ENCODE assay signal across 33 cellular contexts in the genomic region with DNA sequence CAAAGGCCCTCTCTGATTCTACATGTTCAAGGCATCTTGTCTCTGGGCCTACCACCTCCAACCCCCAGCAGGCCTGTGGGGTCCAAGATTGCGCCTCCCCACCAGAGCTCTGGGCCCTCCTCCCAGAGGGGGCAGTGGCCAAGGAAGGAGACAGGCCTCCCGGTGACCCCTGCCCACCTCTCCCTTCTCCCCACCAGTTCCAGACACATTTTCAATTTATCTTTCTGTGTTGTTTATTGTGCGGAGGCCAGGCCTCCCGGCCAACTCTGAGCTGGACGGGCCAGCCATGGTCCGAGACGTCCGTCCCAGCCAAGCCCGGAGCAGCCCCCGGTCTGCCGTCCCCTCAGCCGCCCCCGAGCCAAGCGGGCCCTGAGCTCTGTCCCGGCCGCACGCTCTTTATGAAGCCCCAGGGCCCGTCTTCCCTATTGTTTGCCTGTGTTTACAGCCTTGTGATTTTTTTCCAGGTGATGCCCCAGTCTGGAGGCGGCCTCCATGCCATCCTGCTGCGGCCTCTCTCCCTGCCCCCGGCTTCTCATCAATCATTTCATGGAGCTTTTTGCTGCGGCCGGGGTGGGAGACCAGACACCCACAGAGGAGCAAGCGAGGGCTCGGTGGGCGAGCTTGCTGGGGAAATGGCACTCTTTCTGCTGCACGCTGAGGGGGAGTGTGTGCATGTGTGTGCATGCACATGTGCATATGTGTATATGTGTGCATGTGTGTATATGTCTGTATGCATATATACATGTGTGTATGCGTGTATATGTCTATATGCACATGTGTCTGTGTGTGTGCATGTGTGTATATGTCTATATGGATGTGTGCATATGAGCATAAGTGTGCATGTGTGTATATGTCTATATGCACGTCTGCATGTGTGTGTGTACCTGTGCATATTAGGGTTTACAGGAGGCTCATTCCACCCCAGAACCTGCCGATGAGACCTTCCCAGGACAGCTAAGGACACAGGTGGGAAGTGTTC. TPM values are rescaled to one million over a fixed set of nuclear protein-coding genes. Genes with fewer than 3 reads are reported as not detected.
DNase-seq lines count a peak whose midpoint lies in the region; ATAC-seq and TF ChIP-seq lines count a peak whose summit lies in the region.
"Had no signal": no experiment of that assay in that cellular context is flagged by ENCODE, and none has a peak within 500 bp of the region (broad histone marks: within the 10 kb centered on the region; RNA-seq: fewer than 3 reads in every experiment).

No MANE protein-coding gene starts in this region.

- 86 to 90% methylated on average over 20 to 30 of the region's 30 CpGs for WGBS in endodermal cell (ENCODE audit: insufficient coverage in 1 of 2, insufficient read length in 1 of 2), 2 experiments
- WGBS in upper lobe of left lung, 2 donors = 79 to 85% methylated on average over 29 to 30 of the region's 30 CpGs

- H3K9me3 Mint-ChIP-seq in activated T-cell treated with anti-CD3 and anti-CD28 coated beads, Interleukin-2, amount 50 U/mL, for 24 hours = no peaks in the 10 kb centered on the region
- H3K9me3 Mint-ChIP-seq in endodermal cell (no peaks in the 10 kb centered on the region), neural progenitor cell (no peaks in the 10 kb centered on the region)
- no peaks in the 10 kb centered on the region for H3K9me3 Mint-ChIP-seq in stimulated activated naive B cell treated with anti-CD40 and anti-IgM and Interleukin-4, amounts not matched to agents 10 μg/mL and 1 μg/mL and 100 μg/mL, for 72 hours
- H3K9me3 Mint-ChIP-seq: activated CD4-positive, alpha-beta memory T cell treated with anti-CD3 and anti-CD28 coated beads for 36 hours; activated naive CD4-positive, alpha-beta T cell treated with anti-CD3 and anti-CD28 coated beads, Interleukin-2, amount 50 U/mL, for 72 hours; activated T-helper 17 cell treated with anti-CD3 and anti-CD28 coated beads, Interleukin-2, amount 50 U/mL, for 72 hours; effector memory CD8-positive, alpha-beta T cell; naive B cell; stimulated activated effector memory CD8-positive, alpha-beta T cell treated with anti-CD3 and anti-CD28 coated beads, Interleukin-12 subunit alpha, Interleukin-12 subunit beta, amount 100 ng/mL, for 72 hours; T-cell had no signal

- no peaks in the 10 kb centered on the region for H3K9me3 ChIP-seq in endodermal cell (ENCODE audit: control insufficient read depth, low read length)
- no peaks in the 10 kb centered on the region for H3K9me3 ChIP-seq in neural progenitor cell (ENCODE audit: low read depth)
- no peaks in the 10 kb centered on the region for H3K9me3 ChIP-seq in upper lobe of left lung
- H3K9me3 ChIP-seq: esophagus muscularis mucosa had no signal

- H4K20me1 ChIP-seq in neural progenitor cell (ENCODE audit: low read depth) = no peaks in the 10 kb centered on the region

- no peak overlapping the region for H3K4me3 Mint-ChIP-seq in activated T-cell treated with anti-CD3 and anti-CD28 coated beads, Interleukin-2, amount 50 U/mL, for 24 hours
- H3K4me3 Mint-ChIP-seq in endodermal cell (no peak overlapping the region), neural progenitor cell (no peak overlapping the region)
- H3K4me3 Mint-ChIP-seq in stimulated activated naive B cell treated with anti-CD40 and anti-IgM and Interleukin-4, amounts not matched to agents 10 μg/mL and 1 μg/mL and 100 μg/mL, for 72 hours = no peak overlapping the region
- H3K4me3 Mint-ChIP-seq: activated CD4-positive, alpha-beta memory T cell treated with anti-CD3 and anti-CD28 coated beads for 36 hours; activated T-helper 17 cell treated with anti-CD3 and anti-CD28 coated beads, Interleukin-2, amount 50 U/mL, for 72 hours; CD14-positive monocyte; effector memory CD8-positive, alpha-beta T cell; naive B cell; stimulated activated effector memory CD8-positive, alpha-beta T cell treated with anti-CD3 and anti-CD28 coated beads, Interleukin-12 subunit alpha, Interleukin-12 subunit beta, amount 100 ng/mL, for 72 hours; T-cell had no signal

- H2AFZ ChIP-seq in neural progenitor cell (replicated peaks) = no peak overlapping the region

- TF ChIP-seq POLR2A in upper lobe of left lung (IDR thresholded peaks at IDR 0.05) = no peak

- no peak overlapping the region for H3K4me2 ChIP-seq in neural progenitor cell

- H3K4me1 ChIP-seq in endodermal cell (ENCODE audit: control insufficient read depth, insufficient read depth, low read length) (no peaks in the 10 kb centered on the region), neural progenitor cell (no peaks in the 10 kb centered on the region), upper lobe of left lung (peaks cover 8 to 21% (median 10%) of the 10 kb centered on the region in 4 donors)

- H3K27me3 Mint-ChIP-seq in activated T-cell treated with anti-CD3 and anti-CD28 coated beads, Interleukin-2, amount 50 U/mL, for 24 hours = peaks cover 11% of the 10 kb centered on the region
- H3K27me3 Mint-ChIP-seq in endodermal cell (ENCODE audit: insufficient read depth) = peaks cover 10% of the 10 kb centered on the region
- H3K27me3 Mint-ChIP-seq in neural progenitor cell (ENCODE audit: insufficient read depth, low read depth) = peaks cover 5% of the 10 kb centered on the region
- peaks cover 18 to 32% of the 10 kb centered on the region in 2 donors for H3K27me3 Mint-ChIP-seq in stimulated activated naive B cell treated with anti-CD40 and anti-IgM and Interleukin-4, amounts not matched to agents 10 μg/mL and 1 μg/mL and 100 μg/mL, for 72 hours

- no peak for ATAC-seq in upper lobe of left lung (ENCODE audit: low FRiP score in 2 of 2)
- no peak for ATAC-seq in GM19324 (IDR thresholded peaks at IDR 0.05; ENCODE audit: low FRiP score, unreplicated experiment)
- no peak for ATAC-seq in HG03571 (IDR thresholded peaks at IDR 0.05; ENCODE audit: unreplicated experiment)
- ATAC-seq in stimulated activated naive B cell treated with anti-CD40 and anti-IgM and Interleukin-4, amounts not matched to agents 10 μg/mL and 1 μg/mL and 100 μg/mL, for 72 hours (replicated peaks) = no peak
- ATAC-seq: activated naive CD4-positive, alpha-beta T cell treated with anti-CD3 and anti-CD28 coated beads, Interleukin-2, amount 50 U/mL, for 72 hours; activated T-helper 17 cell treated with anti-CD3 and anti-CD28 coated beads, Interleukin-2, amount 50 U/mL, for 72 hours; effector memory CD8-positive, alpha-beta T cell; stimulated activated effector memory CD8-positive, alpha-beta T cell treated with anti-CD3 and anti-CD28 coated beads, Interleukin-12 subunit alpha, Interleukin-12 subunit beta, amount 100 ng/mL, for 72 hours; T-cell had no signal

- H3K9ac ChIP-seq in endodermal cell (ENCODE audit: extremely low read depth, low read length, poor library complexity, severe bottlenecking) (no peak overlapping the region), neural progenitor cell (no peak overlapping the region)

- no peak overlapping the region for H3K27ac Mint-ChIP-seq in activated T-cell treated with anti-CD3 and anti-CD28 coated beads, Interleukin-2, amount 50 U/mL, for 24 hours
- H3K27ac Mint-ChIP-seq in endodermal cell (no peak overlapping the region), neural progenitor cell (peak overlapping the region; percentile 58)
- H3K27ac Mint-ChIP-seq in stimulated activated naive B cell treated with anti-CD40 and anti-IgM and Interleukin-4, amounts not matched to agents 10 μg/mL and 1 μg/mL and 100 μg/mL, for 72 hours = no peak overlapping the region
- H3K27ac Mint-ChIP-seq: activated CD4-positive, alpha-beta memory T cell treated with anti-CD3 and anti-CD28 coated beads for 36 hours; activated T-helper 17 cell treated with anti-CD3 and anti-CD28 coated beads, Interleukin-2, amount 50 U/mL, for 72 hours; CD14-positive monocyte; naive B cell; stimulated activated effector memory CD8-positive, alpha-beta T cell treated with anti-CD3 and anti-CD28 coated beads, Interleukin-12 subunit alpha, Interleukin-12 subunit beta, amount 100 ng/mL, for 72 hours; T-cell had no signal

- H3K27me3 ChIP-seq in endodermal cell (ENCODE audit: control insufficient read depth, insufficient read depth, low read length, poor library complexity, severe bottlenecking) (no peaks in the 10 kb centered on the region), neural progenitor cell (no peaks in the 10 kb centered on the region), upper lobe of left lung (no peaks in the 10 kb centered on the region)
- H3K27me3 ChIP-seq: esophagus muscularis mucosa had no signal

- no peaks in the 10 kb centered on the region for H3F3A ChIP-seq in neural progenitor cell (ENCODE audit: low read depth)

- no peaks in the 10 kb centered on the region for H3K4me1 Mint-ChIP-seq in activated T-cell treated with anti-CD3 and anti-CD28 coated beads, Interleukin-2, amount 50 U/mL, for 24 hours (ENCODE audit: low read depth)
- H3K4me1 Mint-ChIP-seq in endodermal cell (no peaks in the 10 kb centered on the region), neural progenitor cell (peaks cover 18% of the 10 kb centered on the region)
- H3K4me1 Mint-ChIP-seq in stimulated activated naive B cell treated with anti-CD40 and anti-IgM and Interleukin-4, amounts not matched to agents 10 μg/mL and 1 μg/mL and 100 μg/mL, for 72 hours = peaks cover 19 to 26% of the 10 kb centered on the region in 2 donors
- H3K4me1 Mint-ChIP-seq: activated T-helper 17 cell treated with anti-CD3 and anti-CD28 coated beads, Interleukin-2, amount 50 U/mL, for 72 hours; T-cell had no signal

- H3K36me3 ChIP-seq in endodermal cell (ENCODE audit: control insufficient read depth, insufficient read depth, low read length) (no peaks in the 10 kb centered on the region), neural progenitor cell (no peaks in the 10 kb centered on the region), upper lobe of left lung (no peaks in the 10 kb centered on the region)
- H3K36me3 ChIP-seq: esophagus muscularis mucosa had no signal

- H3K79me2 ChIP-seq in neural progenitor cell (ENCODE audit: low read depth) = no peaks in the 10 kb centered on the region

- H3K36me3 Mint-ChIP-seq in activated T-cell treated with anti-CD3 and anti-CD28 coated beads, Interleukin-2, amount 50 U/mL, for 24 hours (ENCODE audit: low read depth) = no peaks in the 10 kb centered on the region
- no peaks in the 10 kb centered on the region for H3K36me3 Mint-ChIP-seq in endodermal cell (ENCODE audit: low read depth)
- H3K36me3 Mint-ChIP-seq in neural progenitor cell = no peaks in the 10 kb centered on the region
- H3K36me3 Mint-ChIP-seq in stimulated activated naive B cell treated with anti-CD40 and anti-IgM and Interleukin-4, amounts not matched to agents 10 μg/mL and 1 μg/mL and 100 μg/mL, for 72 hours = no peaks in the 10 kb centered on the region
- H3K36me3 Mint-ChIP-seq: activated CD4-positive, alpha-beta memory T cell treated with anti-CD3 and anti-CD28 coated beads for 36 hours; activated naive CD4-positive, alpha-beta T cell treated with anti-CD3 and anti-CD28 coated beads, Interleukin-2, amount 50 U/mL, for 72 hours; CD14-positive monocyte; naive B cell; stimulated activated effector memory CD8-positive, alpha-beta T cell treated with anti-CD3 and anti-CD28 coated beads, Interleukin-12 subunit alpha, Interleukin-12 subunit beta, amount 100 ng/mL, for 72 hours; T-cell had no signal

- no peak for TF ChIP-seq CTCF in endodermal cell (conservative IDR thresholded peaks at IDR 0.05)
- no peak for TF ChIP-seq CTCF in neural progenitor cell (IDR thresholded peaks at IDR 0.05)
- TF ChIP-seq CTCF in upper lobe of left lung (IDR thresholded peaks at IDR 0.05) = no peak

- H3K4me3 ChIP-seq in endodermal cell (ENCODE audit: low read length) (no peak overlapping the region), neural progenitor cell (no peak overlapping the region), upper lobe of left lung (no peak overlapping the region)
- H3K4me3 ChIP-seq: coronary artery, esophagus muscularis mucosa had no signal

- peak overlapping the region; percentile 85 for H3K27ac ChIP-seq in endodermal cell (ENCODE audit: low read depth, low read length)
- H3K27ac ChIP-seq in neural progenitor cell = no peak overlapping the region
- no peak overlapping the region for H3K27ac ChIP-seq in upper lobe of left lung

- DNase-seq in activated T-cell treated with anti-CD3 and anti-CD28 coated beads, Interleukin-2, amount 50 U/mL, for 24 hours = peak; percentile 2
- DNase-seq in activated T-cell treated with anti-CD3 and anti-CD28 coated beads, Interleukin-2, amount 50 U/mL, for 48 hours = no peak
- no peak for DNase-seq in endodermal cell
- DNase-seq in neural progenitor cell (ENCODE audit: low spot score) = no peak
- peak; percentile 17 to 76 for DNase-seq in upper lobe of left lung
- no peak for DNase-seq in stimulated activated naive B cell treated with anti-CD40 and anti-IgM and Interleukin-4, amounts not matched to agents 10 μg/mL and 1 μg/mL and 100 μg/mL, for 72 hours
- DNase-seq: 8988T; activated CD4-positive, alpha-beta memory T cell treated with anti-CD3 and anti-CD28 coated beads for 36 hours; activated CD4-positive, CD25-positive, alpha-beta regulatory T cell; activated CD8-positive, alpha-beta memory T cell treated with anti-CD3 and anti-CD28 coated beads, Interleukin-2, amount 50 U/mL, for 4 hours; DND-41; effector memory CD8-positive, alpha-beta T cell; foreskin melanocyte; left cardiac atrium; mesendoderm; naive B cell; NCI-H1105; NCI-H2029 treated with DMSO at 0.1 percent for 48 hours; NCI-H2227 treated with DMSO at 0.1 percent for 48 hours; NCI-H748 treated with DMSO at 0.1 percent for 48 hours; stimulated activated CD4-positive, alpha-beta T cell treated with anti-CD3 and anti-CD28 coated beads, Interleukin-4, amount 100 ng/mL, for 24 hours; substantia nigra; T-cell had no signal

- TF ChIP-seq EP300 in upper lobe of left lung (IDR thresholded peaks at IDR 0.05) = no peak

RNA-seq across cellular contexts. Expression of a gene that starts 52.7 kb away (rescaled TPM):
- 1 to 10 TPM in 1 of 2 donors, under 1 TPM in 1; 0.70 to 1.6 TPM for total RNA-seq in endodermal cell
- polyA plus RNA-seq in endodermal cell (2013, experiment 1 of 2) = 78.5 TPM
- 61.1 TPM for polyA plus RNA-seq in endodermal cell (2013, experiment 2 of 2)
- total RNA-seq in neural progenitor cell (ENCODE audit: low replicate concordance) = 0.47 and 1.1 TPM in 2 replicates
- total RNA-seq in upper lobe of left lung = 100 to 1,000 TPM in 5 of 6 donors, 10 to 100 TPM in 1; 24.4 to 582 (median 229) TPM
- total RNA-seq: activated CD4-positive, alpha-beta memory T cell treated with anti-CD3 and anti-CD28 coated beads for 36 hours; activated naive CD4-positive, alpha-beta T cell treated with anti-CD3 and anti-CD28 coated beads, Interleukin-2, amount 50 U/mL, for 72 hours; activated T-helper 17 cell treated with anti-CD3 and anti-CD28 coated beads, Interleukin-2, amount 50 U/mL, for 72 hours; H4; SK-MEL-5 had no signal
- polyA plus RNA-seq: CD14-positive monocyte had no signal

Comparison
In these comparisons a context has a peak if more than half of its experiments do, and no peak if none do; other contexts are left out.
1. DNase-seq: peak in activated T-cell treated with anti-CD3 and anti-CD28 coated beads, Interleukin-2, amount 50 U/mL, for 24 hours (single experiment) and upper lobe of left lung (2 of 2); none in activated T-cell treated with anti-CD3 and anti-CD28 coated beads, Interleukin-2, amount 50 U/mL, for 48 hours (0 of 2), endodermal cell (single experiment), neural progenitor cell (single experiment) and stimulated activated naive B cell treated with anti-CD40 and anti-IgM and Interleukin-4, amounts not matched to agents 10 μg/mL and 1 μg/mL and 100 μg/mL, for 72 hours (single experiment).
2. RNA of a gene that starts 52.7 kb away (total RNA-seq): 24.4 to 582 TPM in upper lobe of left lung; 0.70 to 1.6 TPM in endodermal cell and 0.47 to 1.1 TPM in neural progenitor cell; every median in the first group is over 4 times any median in the second.